In genomic region chr2:25331686-25332365, GRCh38 we compare ENCODE assay signal across 1 cellular context.
TF ChIP-seq lines count a peak whose summit lies in the region.

No MANE protein-coding gene starts in this region.

TF ChIP-seq in H1, 55 proteins besides CTCF, POLR2A, EP300 and RAD21:
- no peak for TF ChIP-seq NRF1 (IDR thresholded peaks at IDR 0.05; ENCODE audit: low read depth, low read length)
- no peak for TF ChIP-seq ASH2L (IDR thresholded peaks at IDR 0.05; ENCODE audit: low read length)
- TF ChIP-seq SP4 (IDR thresholded peaks at IDR 0.05; ENCODE audit: low read length), result no peak
- TF ChIP-seq TAF1 (IDR thresholded peaks at IDR 0.05; ENCODE audit: low read depth, low read length), result no peak
- TF ChIP-seq CHD1 (IDR thresholded peaks at IDR 0.05; ENCODE audit: low read depth, low read length), result no peak
- no peak for TF ChIP-seq SRF (IDR thresholded peaks at IDR 0.05; ENCODE audit: low read depth, low read length)
- TF ChIP-seq BACH1 (IDR thresholded peaks at IDR 0.05; ENCODE audit: low read length), result no peak
